ENCODE assay signal across 1 cellular context in genomic region chr1:202155478-202156021, GRCh38.
TF ChIP-seq lines count a peak whose summit lies in the region.

No MANE protein-coding gene starts in this region.

TF ChIP-seq in IMR-90, 13 proteins besides CTCF, POLR2A, EP300 and RAD21:
- TF ChIP-seq CEBPB (IDR thresholded peaks at IDR 0.05; ENCODE audit: low read depth, low read length): no peak
- TF ChIP-seq MAZ (IDR thresholded peaks at IDR 0.05; ENCODE audit: borderline replicate concordance, low read depth, low read length): no peak
- TF ChIP-seq BHLHE40 (IDR thresholded peaks at IDR 0.05; ENCODE audit: low read depth, low read length): no peak
- no peak for TF ChIP-seq CHD1 (IDR thresholded peaks at IDR 0.05; ENCODE audit: low read depth, low read length)
- TF ChIP-seq USF2 (IDR thresholded peaks at IDR 0.05; ENCODE audit: low read depth, low read length): no peak
- TF ChIP-seq RCOR1 (IDR thresholded peaks at IDR 0.05; ENCODE audit: insufficient replicate concordance, low read length): no peak
- no peak for TF ChIP-seq NFE2L2 (IDR thresholded peaks at IDR 0.05; ENCODE audit: low read depth, low read length)
- no peak for TF ChIP-seq RFX5 (IDR thresholded peaks at IDR 0.05; ENCODE audit: low read depth, low read length)
- no peak for TF ChIP-seq FOS (IDR thresholded peaks at IDR 0.05; ENCODE audit: low read depth, low read length)
- no peak for TF ChIP-seq MXI1 (IDR thresholded peaks at IDR 0.05; ENCODE audit: borderline replicate concordance, low read depth, low read length)
- no peak for TF ChIP-seq SMC3 (IDR thresholded peaks at IDR 0.05; ENCODE audit: low read depth, low read length)
- TF ChIP-seq ELK1 (IDR thresholded peaks at IDR 0.05; ENCODE audit: borderline replicate concordance, low read depth, low read length): no peak
- TF ChIP-seq MAFK (IDR thresholded peaks at IDR 0.05; ENCODE audit: low read depth, low read length): no peak
